8 cellular contexts compared by ENCODE assay signal in the genomic region with DNA sequence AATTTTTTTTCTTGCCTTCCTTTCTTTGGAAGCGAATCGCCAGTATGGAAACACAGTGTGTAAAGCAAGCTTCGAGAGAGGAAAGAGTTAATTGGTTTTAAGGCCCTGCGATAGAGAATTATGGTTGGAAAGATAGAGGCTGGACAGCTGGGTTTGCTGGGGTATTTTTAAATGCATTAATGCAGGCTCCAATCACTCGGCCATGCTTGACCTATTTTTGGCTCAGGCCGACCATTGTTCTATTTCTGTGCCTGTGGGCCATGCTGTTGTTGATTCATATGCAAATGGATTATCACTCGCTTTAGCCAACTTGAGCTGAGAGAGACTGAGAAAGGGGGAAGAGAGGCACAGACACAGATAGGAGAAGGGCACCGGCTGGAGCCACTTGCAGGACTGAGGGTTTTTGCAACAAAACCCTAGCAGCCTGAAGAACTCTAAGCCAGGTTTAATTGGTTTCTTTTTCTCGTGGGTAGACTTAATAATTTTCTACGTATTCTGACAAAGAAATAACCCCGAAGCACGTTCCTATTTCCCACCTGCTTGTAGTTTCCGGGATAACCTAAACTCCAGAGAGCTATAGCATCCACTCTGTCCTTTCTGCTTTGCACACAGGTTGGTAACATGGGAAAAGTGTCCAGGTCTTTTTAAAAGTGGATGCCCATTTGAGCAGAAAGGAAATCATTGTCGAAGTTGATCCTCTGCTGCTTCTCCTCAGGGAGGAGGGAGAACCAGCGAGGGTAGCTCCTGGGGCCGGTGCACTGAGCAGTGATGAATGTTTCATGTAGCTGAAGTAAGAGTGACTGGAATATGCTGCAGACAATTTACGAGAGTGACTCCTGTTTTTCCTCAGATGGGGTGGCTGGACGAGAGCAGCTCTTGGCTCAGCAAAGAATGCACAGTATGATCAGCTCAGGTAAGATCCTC. TPM values are rescaled to one million over a fixed set of nuclear protein-coding genes. Genes with fewer than 3 reads are reported as not detected.
DNase-seq lines count a peak whose midpoint lies in the region; ATAC-seq, FAIRE-seq and TF ChIP-seq lines count a peak whose summit lies in the region.

A gene (plus strand): TSS at position 338 of the 924 bp plus-strand sequence. CDS start 554 bp downstream, at position 892.

- DNase-seq in A172 (ENCODE audit: low spot score) (peak; percentile 56), NCI-H1930 (lab: John Stamatoyannopoulos, UW) (peak; percentile 34 to 45), glomerular visceral epithelial cell (ENCODE audit: extremely low spot score) (peak; percentile 44), neural progenitor cell (ENCODE audit: low spot score) (peak; percentile 83), RCC 7860 (ENCODE audit: low spot score) (no peak)
- DNase-seq in activated CD8-positive, alpha-beta T cell treated with anti-CD3 and anti-CD28 coated beads for 36 hours: peak; percentile 9

- POLR2A ChIA-PET in activated CD8-positive, alpha-beta T cell treated with anti-CD3 and anti-CD28 coated beads for 36 hours (lab: Charles Lee): no interaction called here

- no peaks in the 10 kb centered on the region for H3K36me3 Mint-ChIP-seq in activated CD8-positive, alpha-beta T cell treated with anti-CD3 and anti-CD28 coated beads for 36 hours (ENCODE audit: low read depth)
- no peaks in the 10 kb centered on the region for H3K36me3 Mint-ChIP-seq in neural progenitor cell

- H3K27me3 Mint-ChIP-seq in activated CD8-positive, alpha-beta T cell treated with anti-CD3 and anti-CD28 coated beads for 36 hours: peaks cover 4% of the 10 kb centered on the region
- peaks cover 2% of the 10 kb centered on the region for H3K27me3 Mint-ChIP-seq in neural progenitor cell (ENCODE audit: insufficient read depth, low read depth)

- peak within 1 kb of the TSS; percentile 58 for H3K4me3 Mint-ChIP-seq in activated CD8-positive, alpha-beta T cell treated with anti-CD3 and anti-CD28 coated beads for 36 hours
- H3K4me3 Mint-ChIP-seq in neural progenitor cell: peak within 1 kb of the TSS; percentile 88

- H3K9ac ChIP-seq in neural progenitor cell: peak within 1 kb of the TSS; percentile 3

- no peaks in the 10 kb centered on the region for H3K79me2 ChIP-seq in neural progenitor cell (ENCODE audit: low read depth)

- peak within 1 kb of the TSS; percentile 64 for H3K27ac ChIP-seq in neural progenitor cell

- H3K27ac Mint-ChIP-seq in activated CD8-positive, alpha-beta T cell treated with anti-CD3 and anti-CD28 coated beads for 36 hours: peak within 1 kb of the TSS; percentile 67
- peak within 1 kb of the TSS; percentile 99 for H3K27ac Mint-ChIP-seq in neural progenitor cell

- peak within 1 kb of the TSS; percentile 100 for H2AFZ ChIP-seq in neural progenitor cell (replicated peaks)

- no peak for FAIRE-seq in RCC 7860 (lab: Jason Lieb, UNC)

- CTCF ChIA-PET in activated CD8-positive, alpha-beta T cell treated with anti-CD3 and anti-CD28 coated beads for 36 hours (lab: Charles Lee): interaction anchor here (1.2 to 1.6 kb wide), 4 partner anchors 10 to 171 kb away, joined by 3 to 6 read pairs (median 3); no protein-coding TSS in a partner anchor

- H3F3A ChIP-seq in neural progenitor cell (ENCODE audit: low read depth): peaks cover 20% of the 10 kb centered on the region

- intact Hi-C loops in activated CD8-positive, alpha-beta T cell treated with anti-CD3 and anti-CD28 coated beads for 36 hours (cut with micrococcal nuclease): no loop called here

- H3K27me3 ChIP-seq in neural progenitor cell: no peaks in the 10 kb centered on the region

- no peaks in the 10 kb centered on the region for H3K9me3 Mint-ChIP-seq in activated CD8-positive, alpha-beta T cell treated with anti-CD3 and anti-CD28 coated beads for 36 hours
- no peaks in the 10 kb centered on the region for H3K9me3 Mint-ChIP-seq in neural progenitor cell

- ATAC-seq in GM18508 (IDR thresholded peaks at IDR 0.05; ENCODE audit: insufficient read depth, unreplicated experiment): peak; percentile 83
- ATAC-seq in HG02870 (IDR thresholded peaks at IDR 0.05; ENCODE audit: unreplicated experiment): peak; percentile 82
- peak; percentile 51 for ATAC-seq in activated CD8-positive, alpha-beta T cell treated with anti-CD3 and anti-CD28 coated beads for 36 hours

- H3K4me1 Mint-ChIP-seq in activated CD8-positive, alpha-beta T cell treated with anti-CD3 and anti-CD28 coated beads for 36 hours (ENCODE audit: low read depth): peaks cover 19% of the 10 kb centered on the region
- peaks cover 47% of the 10 kb centered on the region for H3K4me1 Mint-ChIP-seq in neural progenitor cell

- peaks cover 34% of the 10 kb centered on the region for H3K4me1 ChIP-seq in neural progenitor cell

- H3K4me2 ChIP-seq in neural progenitor cell: peak within 1 kb of the TSS; percentile 96

- no peaks in the 10 kb centered on the region for H4K20me1 ChIP-seq in neural progenitor cell (ENCODE audit: low read depth)

- peak within 1 kb of the TSS; percentile 64 for H3K4me3 ChIP-seq in neural progenitor cell

- no peaks in the 10 kb centered on the region for H3K36me3 ChIP-seq in neural progenitor cell

- H3K9me3 ChIP-seq in neural progenitor cell (ENCODE audit: low read depth): no peaks in the 10 kb centered on the region

- TF ChIP-seq CTCF in activated CD8-positive, alpha-beta T cell treated with anti-CD3 and anti-CD28 coated beads for 36 hours (IDR thresholded peaks at IDR 0.05): no peak
- no peak for TF ChIP-seq CTCF in neural progenitor cell (IDR thresholded peaks at IDR 0.05)

RNA-seq across cellular contexts. Expression of the gene that starts here (rescaled TPM):
- total RNA-seq in A172 (2014; rRNA removed; shearing (Covaris generic)): 45.7 and 53.6 TPM in 2 replicates
- 1 to 10 TPM; 1.5 to 3.0 TPM for total RNA-seq in activated CD8-positive, alpha-beta T cell treated with anti-CD3 and anti-CD28 coated beads for 36 hours
- 16.0 and 28.6 TPM in 2 replicates for total RNA-seq in neural progenitor cell (ENCODE audit: low replicate concordance)
